ENCODE assay signal across 1 cellular context in genomic region chr1:235275223-235275622, GRCh38.
A peak's percentile ranks its signal among the peaks of the same experiment; 100 is the strongest.
TF ChIP-seq lines count a peak whose summit lies in the region.

No MANE protein-coding gene starts in this region.

TF ChIP-seq in GM12878, 131 proteins besides CTCF, POLR2A, EP300 and RAD21 (continued from another document):
- TF ChIP-seq PKNOX1 (IDR thresholded peaks at IDR 0.05): peak; percentile 54; the same call in 1 of the 2 replicates
- TF ChIP-seq CREM (IDR thresholded peaks at IDR 0.05; ENCODE audit: low read depth): 0 out of 2 replicates have a peak, but pooled peaks have one; percentile 17
- TF ChIP-seq IKZF2 (IDR thresholded peaks at IDR 0.05): peak in 1 of 2 experiments; percentile 14; a peak in 1 of 4 replicates
- peak in 1 of 2 experiments; percentile 55; a peak in 1 of 4 replicates for TF ChIP-seq ETV6 (conservative IDR thresholded peaks at IDR 0.05 in 1 of 2, IDR thresholded peaks at IDR 0.05 in 1 of 2; ENCODE audit: borderline replicate concordance in 1 of 2, low read depth in 1 of 2)
- TF ChIP-seq ZNF24 (IDR thresholded peaks at IDR 0.05): peak; percentile 35; the same call in 1 of the 2 replicates
- no peak for TF ChIP-seq NFIC (IDR thresholded peaks at IDR 0.05; ENCODE audit: low read depth, low read length)
- TF ChIP-seq FOXM1 (IDR thresholded peaks at IDR 0.05; ENCODE audit: low read depth, low read length): no peak
- peak; percentile 48; the same call in 1 of the 2 replicates for TF ChIP-seq SPI1 (IDR thresholded peaks at IDR 0.05; ENCODE audit: borderline replicate concordance, insufficient read depth, low read depth, low read length)
- peak; percentile 33; the same call in 1 of the 2 replicates for TF ChIP-seq RELB (IDR thresholded peaks at IDR 0.05; ENCODE audit: low read depth)
- TF ChIP-seq EED (IDR thresholded peaks at IDR 0.05; ENCODE audit: low read depth): peak; percentile 31; the same call in 1 of the 2 replicates
- TF ChIP-seq USF2 (IDR thresholded peaks at IDR 0.05; ENCODE audit: borderline replicate concordance, low read depth, low read length): no peak
- no peak for TF ChIP-seq HDGF (IDR thresholded peaks at IDR 0.05)
